In genomic region chr2:132677661-132678060, GRCh38 we compare ENCODE assay signal across 24 cellular contexts. TPM values are rescaled to one million over a fixed set of nuclear protein-coding genes. Genes with fewer than 3 reads are reported as not detected.
DNase-seq lines count a peak whose midpoint lies in the region; ATAC-seq and TF ChIP-seq lines count a peak whose summit lies in the region.
"Had no signal": no experiment of that assay in that cellular context is flagged by ENCODE, and none has a peak within 500 bp of the region (broad histone marks: within the 10 kb centered on the region; RNA-seq: fewer than 3 reads in every experiment).

No MANE protein-coding gene starts in this region.

- H3K4me3 ChIP-seq in IMR-90 (ENCODE audit: insufficient read depth, low read depth, low read length) = no peak overlapping the region
- H3K4me3 ChIP-seq in mesendoderm (ENCODE audit: low read length) = no peak overlapping the region
- H3K4me3 ChIP-seq: left ventricle myocardium inferior, right atrium auricular region, spleen had no signal

- CTCF ChIA-PET in IMR-90 (lab: Yijun Ruan, JAX) = interaction anchor here (1.2 kb wide), 1 partner anchor 19 kb away, joined by 3 read pairs; no protein-coding TSS in a partner anchor

- H3K4me1 ChIP-seq in IMR-90 (ENCODE audit: control insufficient read depth, insufficient read depth, low read length) (peaks cover 5% of the 10 kb centered on the region; the same call in 1 of the 2 replicates), mesendoderm (ENCODE audit: control insufficient read depth, low read depth, low read length) (no peaks in the 10 kb centered on the region)
- H3K4me1 ChIP-seq: BE2C, left ventricle myocardium inferior, right atrium auricular region, spleen had no signal

- WGBS in IMR-90 (ENCODE audit: extremely low coverage in 2 of 2, insufficient read length in 1 of 2), 2 experiments = no CpG with 5 or more reads among the region's 5 CpGs
- no CpG with 5 or more reads among the region's 5 CpGs for WGBS in mesendoderm (ENCODE audit: extremely low coverage, insufficient coverage, low lambda C conversion rate)

- H3K56ac ChIP-seq in IMR-90 (ENCODE audit: extremely low read depth, insufficient read depth, low read length) (no peak overlapping the region), mesendoderm (ENCODE audit: low read length) (no peak overlapping the region)

- peak overlapping the region; percentile 90; the same call in 1 of the 2 replicates for H2BK20ac ChIP-seq in IMR-90 (ENCODE audit: low read depth, low read length)

- no peak for TF ChIP-seq POLR2A in IMR-90 (IDR thresholded peaks at IDR 0.05; ENCODE audit: low read depth, low read length)

- POLR2A ChIA-PET in IMR-90 (lab: Charles Lee; ENCODE audit: unreplicated experiment) = no interaction called here

- H3K36me3 ChIP-seq in IMR-90 (ENCODE audit: control insufficient read depth, insufficient read depth, low read length) (no peaks in the 10 kb centered on the region), mesendoderm (ENCODE audit: control insufficient read depth, insufficient read depth, low read length) (no peaks in the 10 kb centered on the region)
- H3K36me3 ChIP-seq: BE2C, left ventricle myocardium inferior, right atrium auricular region, spleen had no signal

- peak overlapping the region; percentile 90; the same call in 1 of the 2 replicates for H3K23ac ChIP-seq in IMR-90 (ENCODE audit: low read depth, low read length)
- no peak overlapping the region for H3K23ac ChIP-seq in mesendoderm (ENCODE audit: low read length)

- H3K27me3 ChIP-seq in IMR-90 (ENCODE audit: control insufficient read depth, insufficient read depth, low read length) (no peaks in the 10 kb centered on the region), mesendoderm (ENCODE audit: insufficient read depth, low read length, poor library complexity) (no peaks in the 10 kb centered on the region)
- H3K27me3 ChIP-seq: BE2C, right atrium auricular region had no signal

- DNase-seq in EH (ENCODE audit: low read depth) (peak; percentile 83), IMR-90 (peak; percentile 86), amniotic epithelial cell (ENCODE audit: low read depth) (peak; percentile 62), mesendoderm (no peak), hypothalamus (lab: John Stamatoyannopoulos, UW) (no peak), CD1c-positive myeloid dendritic cell (ENCODE audit: extremely low spot score) (no peak)
- DNase-seq: activated CD4-positive, alpha-beta T cell treated with anti-CD3 and anti-CD28 coated beads, Interleukin-2, amount 10 ng/mL, durations not matched to agents 7 days and 5 days; BE2C; CD8-positive, alpha-beta memory T cell; left ventricle myocardium inferior; NCI-H2081 treated with DMSO at 0.1 percent for 48 hours; NCI-H345; NCI-H69; SIG-M5; spleen; stimulated activated CD4-positive, alpha-beta T cell treated with anti-CD3 and anti-CD28 coated beads, Interleukin-2, amount 100 ng/mL, for 24 hours; stimulated activated naive CD8-positive, alpha-beta T cell treated with anti-CD3 and anti-CD28 coated beads, Interleukin-15, Interleukin-2, amounts not matched to agents 100 U/mL and 50 U/mL, for 24 hours; T1000 had no signal

- H2BK5ac ChIP-seq in IMR-90 (ENCODE audit: low read depth, low read length, poor library complexity, severe bottlenecking) (peak overlapping the region; percentile 92), mesendoderm (ENCODE audit: low read length) (no peak overlapping the region)

- H4K5ac ChIP-seq in IMR-90 (ENCODE audit: low read depth, low read length) (peak overlapping the region; percentile 38; the same call in 1 of the 2 replicates), mesendoderm (ENCODE audit: low read length) (no peak overlapping the region)

- H3K4ac ChIP-seq in IMR-90 (ENCODE audit: low read depth, low read length) (peak overlapping the region; percentile 55), mesendoderm (ENCODE audit: low read depth, low read length) (no peak overlapping the region)

- no peaks in the 10 kb centered on the region for H4K20me1 ChIP-seq in IMR-90 (ENCODE audit: insufficient read depth, low read length)

- no peak overlapping the region for H2AK9ac ChIP-seq in IMR-90 (replicated peaks; ENCODE audit: low read depth, low read length, poor library complexity)

- no peak overlapping the region for H4K91ac ChIP-seq in IMR-90 (ENCODE audit: insufficient read depth, low read depth, low read length)

- intact Hi-C loops in IMR-90 (cut with micrococcal nuclease) = loop anchor here (10.0 kb wide), 1 partner anchor 1167 kb away; no protein-coding TSS in a partner anchor

- in situ Hi-C loops in IMR-90 (cut with MboI; ENCODE audit: low sequenced_read_pairs) = no loop called here

- H3K9me1 ChIP-seq in IMR-90 (ENCODE audit: insufficient read depth, low read length) = peaks cover 4% of the 10 kb centered on the region; the same call in 1 of the 2 replicates

- TF ChIP-seq CTCF in IMR-90 (conservative IDR thresholded peaks at IDR 0.05; ENCODE audit: low read depth, low read length) = no peak

- no peak overlapping the region for H3K27ac ChIP-seq in IMR-90 (ENCODE audit: insufficient read depth, low read length)
- no peak overlapping the region for H3K27ac ChIP-seq in mesendoderm (ENCODE audit: low read depth, low read length)
- H3K27ac ChIP-seq: left ventricle myocardium inferior, right atrium auricular region, spleen had no signal

- no peak overlapping the region for H2BK15ac ChIP-seq in IMR-90 (ENCODE audit: low read depth, low read length)
- no peak overlapping the region for H2BK15ac ChIP-seq in mesendoderm (replicated peaks; ENCODE audit: low read depth)

- H3K18ac ChIP-seq in IMR-90 (ENCODE audit: low read depth, low read length) = peak overlapping the region; percentile 78; the same call in 1 of the 2 replicates
- H3K18ac ChIP-seq in mesendoderm (ENCODE audit: low read length) = peak overlapping the region; percentile 28

- peak overlapping the region; percentile 68; the same call in 1 of the 2 replicates for H3K4me2 ChIP-seq in IMR-90 (ENCODE audit: low read depth, low read length)
- H3K4me2 ChIP-seq in mesendoderm (ENCODE audit: low read length) = no peak overlapping the region

- BruUV-seq in IMR-90 (replicated peaks; lab: Mats Ljungman, UMichigan) = no TSS peak

- H3K9me3 ChIP-seq in IMR-90 (ENCODE audit: control insufficient read depth, insufficient read depth, low read length) = no peaks in the 10 kb centered on the region
- H3K9me3 ChIP-seq: BE2C, left ventricle myocardium inferior, right atrium auricular region, spleen had no signal

- peak; percentile 66 for ATAC-seq in IMR-90 (ENCODE audit: low read depth)
- ATAC-seq in GM18511 (IDR thresholded peaks at IDR 0.05; ENCODE audit: unreplicated experiment) = no peak
- ATAC-seq: activated naive CD4-positive, alpha-beta T cell treated with anti-CD3 and anti-CD28 coated beads, Interleukin-2, amount 50 U/mL, for 72 hours; Panc1; stimulated activated naive CD8-positive, alpha-beta T cell treated with anti-CD3 and anti-CD28 coated beads, Interleukin-15, Interleukin-2, amounts not matched to agents 100 U/mL and 50 U/mL, for 24 hours; WTC11 had no signal

- dilution Hi-C loops in IMR-90 (cut with HindIII; ENCODE audit: low sequenced_read_pairs, unreplicated experiment) = no loop called here

- no peaks in the 10 kb centered on the region for H3K79me2 ChIP-seq in mesendoderm (ENCODE audit: control insufficient read depth, insufficient read depth, low read length)

- H2BK120ac ChIP-seq in IMR-90 (ENCODE audit: low read depth, low read length) (peak overlapping the region; percentile 81), mesendoderm (ENCODE audit: low read depth, low read length) (no peak overlapping the region)

- H3K9ac ChIP-seq in IMR-90 (ENCODE audit: low read depth, low read length) = no peak overlapping the region
- H3K9ac ChIP-seq in mesendoderm (ENCODE audit: low read length) = no peak overlapping the region

- peak overlapping the region; percentile 67 for H3K14ac ChIP-seq in IMR-90 (replicated peaks; ENCODE audit: low read depth, low read length)

- peaks cover 0 to 15% of the 10 kb centered on the region in 2 experiments; a peak in 2 of 4 replicates for H3K79me1 ChIP-seq in IMR-90 (ENCODE audit: low read depth in 1 of 2, low read length in 2 of 2)
- H3K79me1 ChIP-seq in mesendoderm (ENCODE audit: low read length) = no peaks in the 10 kb centered on the region

- H4K8ac ChIP-seq in IMR-90 (ENCODE audit: low read depth in 2 of 2, low read length in 2 of 2) (peak overlapping the region in 1 of 2 experiments; percentile 44; a peak in 2 of 4 replicates), mesendoderm (ENCODE audit: low read depth, low read length) (no peak overlapping the region)

- peak overlapping the region; percentile 40 for H2AFZ ChIP-seq in IMR-90 (replicated peaks; ENCODE audit: low read length, poor library complexity)

- H2AK5ac ChIP-seq in IMR-90 (ENCODE audit: low read depth, low read length) (0 out of 2 replicates have a peak overlapping the region, but pooled peaks have one; percentile 50), mesendoderm (ENCODE audit: low read length) (no peak overlapping the region)

- TF ChIP-seq RAD21 in IMR-90 (IDR thresholded peaks at IDR 0.05; ENCODE audit: low read length) = no peak

TF ChIP-seq in IMR-90, 13 proteins besides CTCF, POLR2A, EP300 and RAD21:
- no peak for TF ChIP-seq CEBPB (IDR thresholded peaks at IDR 0.05; ENCODE audit: low read depth, low read length)
- 0 out of 2 replicates have a peak, but pooled peaks have one; percentile 28 for TF ChIP-seq BHLHE40 (IDR thresholded peaks at IDR 0.05; ENCODE audit: low read depth, low read length)
- TF ChIP-seq NFE2L2 (IDR thresholded peaks at IDR 0.05; ENCODE audit: low read depth, low read length) = no peak
- no peak for TF ChIP-seq MAZ (IDR thresholded peaks at IDR 0.05; ENCODE audit: borderline replicate concordance, low read depth, low read length)
- peak; percentile 32; the same call in 1 of the 2 replicates for TF ChIP-seq MAFK (IDR thresholded peaks at IDR 0.05; ENCODE audit: low read depth, low read length)
- TF ChIP-seq FOS (IDR thresholded peaks at IDR 0.05; ENCODE audit: low read depth, low read length) = peak; percentile 75
- no peak for TF ChIP-seq RCOR1 (IDR thresholded peaks at IDR 0.05; ENCODE audit: insufficient replicate concordance, low read length)

RNA-seq across cellular contexts. Expression of gene LYPD1, which starts 7.7 kb away (rescaled TPM):
- total RNA-seq in IMR-90 (2012; rRNA removed) = 79.7 and 87.6 TPM in 2 replicates
- 66.1 and 66.2 TPM in 2 replicates for polyA plus RNA-seq in IMR-90 (2012; rRNA removed)
- 63.3 and 78.3 TPM in 2 replicates for polyA plus RNA-seq in IMR-90 (2012; cell fraction: cytosol; rRNA removed)
- 22.6 and 25.5 TPM in 2 replicates for polyA plus RNA-seq in IMR-90 (2012; cell fraction: nucleus; rRNA removed; ENCODE audit: low replicate concordance)
- polyA plus RNA-seq in mesendoderm (2013, experiment 1 of 2) = 19.4 TPM
- 20.3 TPM for polyA plus RNA-seq in mesendoderm (2013, experiment 2 of 2)
- total RNA-seq: activated CD4-positive, alpha-beta T cell treated with anti-CD3 and anti-CD28 coated beads, Interleukin-2, amount 10 ng/mL, durations not matched to agents 7 days and 5 days; activated CD8-positive, alpha-beta memory T cell treated with anti-CD3 and anti-CD28 coated beads for 36 hours; activated naive CD4-positive, alpha-beta T cell treated with anti-CD3 and anti-CD28 coated beads, Interleukin-2, amount 50 U/mL, for 72 hours; CD8-positive, alpha-beta memory T cell; left ventricle myocardium inferior had no signal
- polyA plus RNA-seq: CD8-positive, alpha-beta memory T cell had no signal

Comparison
In these comparisons a context has a peak if more than half of its experiments do, and no peak if none do; other contexts are left out.
1. DNase-seq: peak in EH (single experiment), IMR-90 (single experiment) and amniotic epithelial cell (single experiment); none in mesendoderm (single experiment), hypothalamus (0 of 51) and CD1c-positive myeloid dendritic cell (single experiment).